ENCODE assay signal across 1 cellular context in the genomic region with DNA sequence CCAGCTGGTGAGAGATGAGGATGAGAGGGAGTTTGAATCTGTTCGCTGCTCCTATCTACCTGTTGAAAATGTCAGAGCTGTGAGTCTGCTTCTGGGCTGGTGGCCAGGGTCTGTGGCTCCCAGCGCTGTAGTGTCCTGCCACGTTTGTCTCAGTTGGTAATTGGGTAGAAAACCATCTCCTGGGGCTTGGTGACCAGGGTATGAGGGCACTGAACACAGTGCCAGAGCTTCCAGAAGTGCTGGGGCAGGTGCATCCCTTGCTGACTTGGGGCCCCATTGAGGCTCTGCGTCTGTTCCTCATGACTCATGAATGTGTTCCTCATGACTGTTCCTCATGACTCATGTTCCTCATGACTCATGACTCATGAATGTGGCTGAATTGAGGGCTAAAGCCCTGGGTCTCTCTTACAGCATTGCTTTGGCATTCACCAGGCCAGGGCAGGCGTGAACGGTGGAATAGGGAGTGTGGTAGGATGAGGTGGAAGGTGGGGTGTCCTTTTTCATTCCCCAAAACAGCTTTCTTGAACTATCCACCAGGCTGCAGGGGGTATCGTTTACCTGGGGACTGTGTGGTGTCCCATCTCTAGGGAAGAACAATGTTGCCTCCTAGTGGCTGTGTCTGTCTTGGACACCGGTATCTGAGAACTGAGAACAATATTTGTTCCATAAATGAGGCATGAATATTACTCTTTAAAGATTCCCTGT.
TF ChIP-seq lines count a peak whose summit lies in the region.

No MANE protein-coding gene starts in this region.

TF ChIP-seq in K562, 482 proteins besides CTCF, POLR2A, EP300 and RAD21 (continued from another document and continues in another):
- TF ChIP-seq, protein P1, sequence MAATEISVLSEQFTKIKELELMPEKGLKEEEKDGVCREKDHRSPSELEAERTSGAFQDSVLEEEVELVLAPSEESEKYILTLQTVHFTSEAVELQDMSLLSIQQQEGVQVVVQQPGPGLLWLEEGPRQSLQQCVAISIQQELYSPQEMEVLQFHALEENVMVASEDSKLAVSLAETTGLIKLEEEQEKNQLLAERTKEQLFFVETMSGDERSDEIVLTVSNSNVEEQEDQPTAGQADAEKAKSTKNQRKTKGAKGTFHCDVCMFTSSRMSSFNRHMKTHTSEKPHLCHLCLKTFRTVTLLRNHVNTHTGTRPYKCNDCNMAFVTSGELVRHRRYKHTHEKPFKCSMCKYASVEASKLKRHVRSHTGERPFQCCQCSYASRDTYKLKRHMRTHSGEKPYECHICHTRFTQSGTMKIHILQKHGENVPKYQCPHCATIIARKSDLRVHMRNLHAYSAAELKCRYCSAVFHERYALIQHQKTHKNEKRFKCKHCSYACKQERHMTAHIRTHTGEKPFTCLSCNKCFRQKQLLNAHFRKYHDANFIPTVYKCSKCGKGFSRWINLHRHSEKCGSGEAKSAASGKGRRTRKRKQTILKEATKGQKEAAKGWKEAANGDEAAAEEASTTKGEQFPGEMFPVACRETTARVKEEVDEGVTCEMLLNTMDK (IDR thresholded peaks at IDR 0.05; ENCODE audit: borderline replicate concordance, insufficient read depth, low read depth, low read length, poor library complexity, severe bottlenecking) = no peak
- TF ChIP-seq ZNF41 (CRISPR knock-in tag; conservative IDR thresholded peaks at IDR 0.05) = peak; percentile 41; the same call in 1 of the 2 replicates
- no peak for TF ChIP-seq CEBPG (CRISPR knock-in tag; IDR thresholded peaks at IDR 0.05)
- TF ChIP-seq CEBPG (tag; conservative IDR thresholded peaks at IDR 0.05 in 1 of 2, IDR thresholded peaks at IDR 0.05 in 1 of 2) = no peak
- TF ChIP-seq, protein P2, sequence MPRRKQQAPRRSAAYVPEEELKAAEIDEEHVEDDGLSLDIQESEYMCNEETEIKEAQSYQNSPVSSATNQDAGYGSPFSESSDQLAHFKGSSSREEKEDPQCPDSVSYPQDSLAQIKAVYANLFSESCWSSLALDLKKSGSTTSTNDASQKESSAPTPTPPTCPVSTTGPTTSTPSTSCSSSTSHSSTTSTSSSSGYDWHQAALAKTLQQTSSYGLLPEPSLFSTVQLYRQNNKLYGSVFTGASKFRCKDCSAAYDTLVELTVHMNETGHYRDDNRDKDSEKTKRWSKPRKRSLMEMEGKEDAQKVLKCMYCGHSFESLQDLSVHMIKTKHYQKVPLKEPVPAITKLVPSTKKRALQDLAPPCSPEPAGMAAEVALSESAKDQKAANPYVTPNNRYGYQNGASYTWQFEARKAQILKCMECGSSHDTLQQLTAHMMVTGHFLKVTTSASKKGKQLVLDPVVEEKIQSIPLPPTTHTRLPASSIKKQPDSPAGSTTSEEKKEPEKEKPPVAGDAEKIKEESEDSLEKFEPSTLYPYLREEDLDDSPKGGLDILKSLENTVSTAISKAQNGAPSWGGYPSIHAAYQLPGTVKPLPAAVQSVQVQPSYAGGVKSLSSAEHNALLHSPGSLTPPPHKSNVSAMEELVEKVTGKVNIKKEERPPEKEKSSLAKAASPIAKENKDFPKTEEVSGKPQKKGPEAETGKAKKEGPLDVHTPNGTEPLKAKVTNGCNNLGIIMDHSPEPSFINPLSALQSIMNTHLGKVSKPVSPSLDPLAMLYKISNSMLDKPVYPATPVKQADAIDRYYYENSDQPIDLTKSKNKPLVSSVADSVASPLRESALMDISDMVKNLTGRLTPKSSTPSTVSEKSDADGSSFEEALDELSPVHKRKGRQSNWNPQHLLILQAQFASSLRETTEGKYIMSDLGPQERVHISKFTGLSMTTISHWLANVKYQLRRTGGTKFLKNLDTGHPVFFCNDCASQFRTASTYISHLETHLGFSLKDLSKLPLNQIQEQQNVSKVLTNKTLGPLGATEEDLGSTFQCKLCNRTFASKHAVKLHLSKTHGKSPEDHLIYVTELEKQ (CRISPR knock-in tag; IDR thresholded peaks at IDR 0.05) = no peak
- no peak for TF ChIP-seq POLR3G (IDR thresholded peaks at IDR 0.05; ENCODE audit: extremely low read depth, insufficient read length, insufficient replicate concordance)
- no peak for TF ChIP-seq RBFOX2 (IDR thresholded peaks at IDR 0.05; ENCODE audit: low read depth, low read length)
- TF ChIP-seq MBD2 (IDR thresholded peaks at IDR 0.05; ENCODE audit: borderline replicate concordance, low read depth) = peak; percentile 58; the same call in 1 of the 2 replicates
- peak; percentile 74; the same call in 1 of the 2 replicates for TF ChIP-seq KAT7 (CRISPR knock-in tag; IDR thresholded peaks at IDR 0.05; ENCODE audit: borderline replicate concordance)
- no peak for TF ChIP-seq HNRNPLL (IDR thresholded peaks at IDR 0.05; ENCODE audit: low read depth, low read length, poor library complexity, severe bottlenecking)
- TF ChIP-seq SRSF7 (optimal IDR thresholded peaks at IDR 0.05; ENCODE audit: low read depth, low read length) = no peak
- peak; percentile 16; the same call in 1 of the 2 replicates for TF ChIP-seq STAT5A (IDR thresholded peaks at IDR 0.05; ENCODE audit: borderline replicate concordance, low read length)
- TF ChIP-seq, protein P3, sequence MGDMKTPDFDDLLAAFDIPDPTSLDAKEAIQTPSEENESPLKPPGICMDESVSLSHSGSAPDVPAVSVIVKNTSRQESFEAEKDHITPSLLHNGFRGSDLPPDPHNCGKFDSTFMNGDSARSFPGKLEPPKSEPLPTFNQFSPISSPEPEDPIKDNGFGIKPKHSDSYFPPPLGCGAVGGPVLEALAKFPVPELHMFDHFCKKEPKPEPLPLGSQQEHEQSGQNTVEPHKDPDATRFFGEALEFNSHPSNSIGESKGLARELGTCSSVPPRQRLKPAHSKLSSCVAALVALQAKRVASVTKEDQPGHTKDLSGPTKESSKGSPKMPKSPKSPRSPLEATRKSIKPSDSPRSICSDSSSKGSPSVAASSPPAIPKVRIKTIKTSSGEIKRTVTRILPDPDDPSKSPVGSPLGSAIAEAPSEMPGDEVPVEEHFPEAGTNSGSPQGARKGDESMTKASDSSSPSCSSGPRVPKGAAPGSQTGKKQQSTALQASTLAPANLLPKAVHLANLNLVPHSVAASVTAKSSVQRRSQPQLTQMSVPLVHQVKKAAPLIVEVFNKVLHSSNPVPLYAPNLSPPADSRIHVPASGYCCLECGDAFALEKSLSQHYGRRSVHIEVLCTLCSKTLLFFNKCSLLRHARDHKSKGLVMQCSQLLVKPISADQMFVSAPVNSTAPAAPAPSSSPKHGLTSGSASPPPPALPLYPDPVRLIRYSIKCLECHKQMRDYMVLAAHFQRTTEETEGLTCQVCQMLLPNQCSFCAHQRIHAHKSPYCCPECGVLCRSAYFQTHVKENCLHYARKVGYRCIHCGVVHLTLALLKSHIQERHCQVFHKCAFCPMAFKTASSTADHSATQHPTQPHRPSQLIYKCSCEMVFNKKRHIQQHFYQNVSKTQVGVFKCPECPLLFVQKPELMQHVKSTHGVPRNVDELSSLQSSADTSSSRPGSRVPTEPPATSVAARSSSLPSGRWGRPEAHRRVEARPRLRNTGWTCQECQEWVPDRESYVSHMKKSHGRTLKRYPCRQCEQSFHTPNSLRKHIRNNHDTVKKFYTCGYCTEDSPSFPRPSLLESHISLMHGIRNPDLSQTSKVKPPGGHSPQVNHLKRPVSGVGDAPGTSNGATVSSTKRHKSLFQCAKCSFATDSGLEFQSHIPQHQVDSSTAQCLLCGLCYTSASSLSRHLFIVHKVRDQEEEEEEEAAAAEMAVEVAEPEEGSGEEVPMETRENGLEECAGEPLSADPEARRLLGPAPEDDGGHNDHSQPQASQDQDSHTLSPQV (IDR thresholded peaks at IDR 0.05) = peak; percentile 87
- TF ChIP-seq PML (IDR thresholded peaks at IDR 0.05; ENCODE audit: low read length) = no peak
- TF ChIP-seq, protein P4, sequence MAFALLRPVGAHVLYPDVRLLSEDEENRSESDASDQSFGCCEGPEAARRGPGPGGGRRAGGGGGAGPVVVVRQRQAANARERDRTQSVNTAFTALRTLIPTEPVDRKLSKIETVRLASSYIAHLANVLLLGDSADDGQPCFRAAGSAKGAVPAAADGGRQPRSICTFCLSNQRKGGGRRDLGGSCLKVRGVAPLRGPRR (CRISPR knock-in tag; IDR thresholded peaks at IDR 0.05) = no peak
- TF ChIP-seq, protein P5, sequence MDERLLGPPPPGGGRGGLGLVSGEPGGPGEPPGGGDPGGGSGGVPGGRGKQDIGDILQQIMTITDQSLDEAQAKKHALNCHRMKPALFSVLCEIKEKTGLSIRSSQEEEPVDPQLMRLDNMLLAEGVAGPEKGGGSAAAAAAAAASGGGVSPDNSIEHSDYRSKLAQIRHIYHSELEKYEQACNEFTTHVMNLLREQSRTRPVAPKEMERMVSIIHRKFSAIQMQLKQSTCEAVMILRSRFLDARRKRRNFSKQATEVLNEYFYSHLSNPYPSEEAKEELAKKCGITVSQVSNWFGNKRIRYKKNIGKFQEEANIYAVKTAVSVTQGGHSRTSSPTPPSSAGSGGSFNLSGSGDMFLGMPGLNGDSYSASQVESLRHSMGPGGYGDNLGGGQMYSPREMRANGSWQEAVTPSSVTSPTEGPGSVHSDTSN (CRISPR knock-in tag; IDR thresholded peaks at IDR 0.05; ENCODE audit: low read depth) = no peak
- TF ChIP-seq, protein P5 (tag; conservative IDR thresholded peaks at IDR 0.05; ENCODE audit: low read depth) = 0 out of 2 replicates have a peak, but pooled peaks have one; percentile 38
- TF ChIP-seq, protein P6, sequence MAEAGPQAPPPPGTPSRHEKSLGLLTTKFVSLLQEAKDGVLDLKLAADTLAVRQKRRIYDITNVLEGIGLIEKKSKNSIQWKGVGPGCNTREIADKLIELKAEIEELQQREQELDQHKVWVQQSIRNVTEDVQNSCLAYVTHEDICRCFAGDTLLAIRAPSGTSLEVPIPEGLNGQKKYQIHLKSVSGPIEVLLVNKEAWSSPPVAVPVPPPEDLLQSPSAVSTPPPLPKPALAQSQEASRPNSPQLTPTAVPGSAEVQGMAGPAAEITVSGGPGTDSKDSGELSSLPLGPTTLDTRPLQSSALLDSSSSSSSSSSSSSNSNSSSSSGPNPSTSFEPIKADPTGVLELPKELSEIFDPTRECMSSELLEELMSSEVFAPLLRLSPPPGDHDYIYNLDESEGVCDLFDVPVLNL (CRISPR knock-in tag; IDR thresholded peaks at IDR 0.05; ENCODE audit: low read depth) = no peak
- TF ChIP-seq, protein P7, sequence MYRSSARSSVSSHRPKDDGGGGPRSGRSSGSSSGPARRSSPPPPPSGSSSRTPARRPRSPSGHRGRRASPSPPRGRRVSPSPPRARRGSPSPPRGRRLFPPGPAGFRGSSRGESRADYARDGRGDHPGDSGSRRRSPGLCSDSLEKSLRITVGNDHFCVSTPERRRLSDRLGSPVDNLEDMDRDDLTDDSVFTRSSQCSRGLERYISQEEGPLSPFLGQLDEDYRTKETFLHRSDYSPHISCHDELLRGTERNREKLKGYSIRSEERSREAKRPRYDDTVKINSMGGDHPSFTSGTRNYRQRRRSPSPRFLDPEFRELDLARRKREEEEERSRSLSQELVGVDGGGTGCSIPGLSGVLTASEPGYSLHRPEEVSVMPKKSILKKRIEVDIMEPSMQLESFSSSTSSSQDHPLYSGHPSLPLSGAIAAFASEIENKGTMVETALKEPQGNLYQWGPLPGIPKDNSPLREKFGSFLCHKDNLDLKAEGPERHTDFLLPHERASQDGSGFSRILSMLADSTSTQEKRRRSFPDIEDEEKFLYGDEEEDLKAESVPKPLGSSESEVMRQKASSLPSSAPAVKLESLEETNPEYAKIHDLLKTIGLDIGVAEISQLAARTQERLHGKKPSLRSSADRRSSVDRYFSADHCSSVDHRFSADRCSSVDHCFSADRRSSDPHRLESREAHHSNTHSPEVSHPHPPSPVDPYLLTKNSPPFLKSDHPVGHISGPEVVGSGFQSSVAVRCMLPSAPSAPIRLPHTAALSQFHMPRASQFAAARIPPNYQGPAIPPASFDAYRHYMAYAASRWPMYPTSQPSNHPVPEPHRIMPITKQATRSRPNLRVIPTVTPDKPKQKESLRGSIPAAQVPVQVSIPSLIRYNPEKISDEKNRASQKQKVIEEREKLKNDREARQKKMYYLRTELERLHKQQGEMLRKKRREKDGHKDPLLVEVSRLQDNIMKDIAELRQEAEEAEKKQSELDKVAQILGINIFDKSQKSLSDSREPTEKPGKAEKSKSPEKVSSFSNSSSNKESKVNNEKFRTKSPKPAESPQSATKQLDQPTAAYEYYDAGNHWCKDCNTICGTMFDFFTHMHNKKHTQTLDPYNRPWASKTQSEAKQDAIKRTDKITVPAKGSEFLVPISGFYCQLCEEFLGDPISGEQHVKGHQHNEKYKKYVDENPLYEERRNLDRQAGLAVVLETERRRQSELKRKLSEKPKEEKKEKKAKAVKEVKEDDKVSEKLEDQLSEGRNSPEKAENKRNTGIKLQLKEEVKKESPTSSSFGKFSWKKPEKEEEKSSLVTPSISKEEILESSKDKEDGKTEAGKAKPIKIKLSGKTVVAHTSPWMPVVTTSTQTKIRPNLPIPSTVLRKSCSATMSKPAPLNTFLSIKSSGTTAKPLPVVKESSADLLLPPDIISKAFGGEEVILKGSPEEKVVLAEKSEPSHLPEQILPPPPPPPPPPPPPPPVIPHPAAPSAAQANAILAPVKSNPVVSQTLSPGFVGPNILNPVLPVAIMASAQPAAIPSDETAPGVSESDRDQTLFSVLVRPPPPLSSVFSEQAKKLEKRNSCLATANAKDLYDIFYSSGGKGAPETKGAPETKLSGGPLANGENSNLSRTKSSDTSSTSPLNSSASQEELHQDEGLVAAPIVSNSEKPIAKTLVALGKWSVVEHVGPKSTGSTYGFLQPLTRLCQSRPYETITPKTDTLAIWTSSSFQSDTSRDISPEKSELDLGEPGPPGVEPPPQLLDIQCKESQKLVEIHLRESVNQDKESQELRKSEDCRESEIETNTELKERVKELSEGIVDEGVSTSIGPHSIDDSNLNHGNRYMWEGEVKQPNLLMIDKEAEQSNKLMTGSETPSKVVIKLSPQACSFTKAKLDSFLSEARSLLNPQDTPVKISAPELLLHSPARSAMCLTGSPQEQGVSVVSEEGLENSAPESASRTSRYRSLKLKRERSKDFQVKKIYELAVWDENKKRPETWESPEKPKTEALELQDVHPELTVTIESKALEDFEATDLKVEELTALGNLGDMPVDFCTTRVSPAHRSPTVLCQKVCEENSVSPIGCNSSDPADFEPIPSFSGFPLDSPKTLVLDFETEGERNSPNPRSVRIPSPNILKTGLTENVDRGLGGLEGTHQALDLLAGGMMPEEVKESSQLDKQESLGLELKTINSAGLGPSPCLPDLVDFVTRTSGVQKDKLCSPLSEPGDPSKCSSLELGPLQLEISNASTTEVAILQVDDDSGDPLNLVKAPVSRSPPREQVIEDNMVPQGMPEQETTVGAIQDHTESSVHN (IDR thresholded peaks at IDR 0.05; ENCODE audit: borderline replicate concordance in 1 of 2, low read depth in 1 of 2) = peak in 1 of 2 experiments; percentile 95; a peak in 2 of 4 replicates
- peak; percentile 66 for TF ChIP-seq CBFA2T3 (IDR thresholded peaks at IDR 0.05)
- no peak for TF ChIP-seq SAP30 (IDR thresholded peaks at IDR 0.05; ENCODE audit: borderline replicate concordance, insufficient read depth, low read depth, low read length, poor library complexity, severe bottlenecking)
